In genomic region chr20:49179368-49180277, GRCh38 we compare ENCODE assay signal across 9 cellular contexts. TPM values are rescaled to one million over a fixed set of nuclear protein-coding genes. Genes with fewer than 3 reads are reported as not detected.
DNase-seq lines count a peak whose midpoint lies in the region; ATAC-seq, FAIRE-seq and TF ChIP-seq lines count a peak whose summit lies in the region.
"Had no signal": no experiment of that assay in that cellular context is flagged by ENCODE, and none has a peak within 500 bp of the region (broad histone marks: within the 10 kb centered on the region; RNA-seq: fewer than 3 reads in every experiment).

No MANE protein-coding gene starts in this region.

- peaks cover 8% of the 10 kb centered on the region for H3K36me3 Mint-ChIP-seq in activated naive CD8-positive, alpha-beta T cell treated with anti-CD3 and anti-CD28 coated beads, Interleukin-2, amount 10 ng/mL, durations not matched to agents 7 days and 5 days
- H3K36me3 Mint-ChIP-seq in naive thymus-derived CD4-positive, alpha-beta T cell = peaks cover 0 to 15% (median 4%) of the 10 kb centered on the region in 5 donors
- H3K36me3 Mint-ChIP-seq in chondrocyte (ENCODE audit: low read depth) = peaks cover 1% of the 10 kb centered on the region

- no peak for DNase-seq in GM12891 (ENCODE audit: insufficient read length, low spot score)
- DNase-seq in activated naive CD8-positive, alpha-beta T cell treated with anti-CD3 and anti-CD28 coated beads, Interleukin-2, amount 10 ng/mL, durations not matched to agents 7 days and 5 days = no peak
- DNase-seq in naive thymus-derived CD4-positive, alpha-beta T cell = no peak
- no peak for DNase-seq in H54 (ENCODE audit: insufficient read length, low spot score)
- DNase-seq in GM23248 = no peak
- no peak for DNase-seq in chondrocyte (ENCODE audit: low spot score)

- peaks cover 37% of the 10 kb centered on the region for H3K4me1 Mint-ChIP-seq in activated naive CD8-positive, alpha-beta T cell treated with anti-CD3 and anti-CD28 coated beads, Interleukin-2, amount 10 ng/mL, durations not matched to agents 7 days and 5 days
- peaks cover 40 to 72% (median 61%) of the 10 kb centered on the region in 7 donors for H3K4me1 Mint-ChIP-seq in naive thymus-derived CD4-positive, alpha-beta T cell
- H3K4me1 Mint-ChIP-seq in chondrocyte (ENCODE audit: low read depth) = peaks cover 35% of the 10 kb centered on the region

- H3K4me3 Mint-ChIP-seq in activated naive CD8-positive, alpha-beta T cell treated with anti-CD3 and anti-CD28 coated beads, Interleukin-2, amount 10 ng/mL, durations not matched to agents 7 days and 5 days = no peak overlapping the region
- peak overlapping the region in 7 of 10 donors; percentile 0 to 63 (median 48) for H3K4me3 Mint-ChIP-seq in naive thymus-derived CD4-positive, alpha-beta T cell
- H3K4me3 Mint-ChIP-seq in chondrocyte (ENCODE audit: unreplicated experiment) = no peak overlapping the region

- H3K9me3 Mint-ChIP-seq in activated naive CD8-positive, alpha-beta T cell treated with anti-CD3 and anti-CD28 coated beads, Interleukin-2, amount 10 ng/mL, durations not matched to agents 7 days and 5 days = no peaks in the 10 kb centered on the region
- no peaks in the 10 kb centered on the region for H3K9me3 Mint-ChIP-seq in naive thymus-derived CD4-positive, alpha-beta T cell
- no peaks in the 10 kb centered on the region for H3K9me3 Mint-ChIP-seq in chondrocyte (ENCODE audit: low read depth)

- peak; percentile 20; the same call in 1 of the 2 replicates for TF ChIP-seq POLR2A in GM12891 (IDR thresholded peaks at IDR 0.05; ENCODE audit: low read depth, low read length)
- no peak for TF ChIP-seq POLR2A in H54 (IDR thresholded peaks at IDR 0.05; ENCODE audit: low read depth, low read length)

- H3K27ac ChIP-seq in naive thymus-derived CD4-positive, alpha-beta T cell (ENCODE audit: low read depth, low read length) = no peak overlapping the region
- no peak overlapping the region for H3K27ac ChIP-seq in GM23248
- H3K27ac ChIP-seq: RWPE1 had no signal

- H3K27ac Mint-ChIP-seq in activated naive CD8-positive, alpha-beta T cell treated with anti-CD3 and anti-CD28 coated beads, Interleukin-2, amount 10 ng/mL, durations not matched to agents 7 days and 5 days = peak overlapping the region; percentile 78
- peak overlapping the region in 6 of 9 donors; percentile 7 to 67 (median 28) for H3K27ac Mint-ChIP-seq in naive thymus-derived CD4-positive, alpha-beta T cell
- no peak overlapping the region for H3K27ac Mint-ChIP-seq in chondrocyte (ENCODE audit: unreplicated experiment)

- POLR2A ChIA-PET in activated naive CD8-positive, alpha-beta T cell treated with anti-CD3 and anti-CD28 coated beads, Interleukin-2, amount 10 ng/mL, durations not matched to agents 7 days and 5 days (lab: Charles Lee) = interaction anchor here (0.7 to 2.1 kb wide), 6 partner anchors 8 to 134 kb away, joined by 3 to 9 read pairs (median 5); partner anchors contain the start of genes CSE1L and STAU1
- POLR2A ChIA-PET in naive thymus-derived CD4-positive, alpha-beta T cell (lab: Charles Lee) = interaction anchor here (0.6 to 2.0 kb wide), 3 partner anchors 8 to 1287 kb away, joined by 3 to 5 read pairs (median 3); partner anchors contain the start of gene STAU1

- no peaks in the 10 kb centered on the region for H3K9me3 ChIP-seq in naive thymus-derived CD4-positive, alpha-beta T cell (ENCODE audit: control insufficient read depth in 2 of 3, low read length in 3 of 3)
- no peaks in the 10 kb centered on the region for H3K9me3 ChIP-seq in GM23248 (ENCODE audit: low read depth)

- H3K4me1 ChIP-seq in naive thymus-derived CD4-positive, alpha-beta T cell (ENCODE audit: control insufficient read depth in 2 of 2, insufficient read depth in 2 of 2, low read length in 2 of 2) = peaks cover 14 to 29% of the 10 kb centered on the region in 2 donors
- H3K4me1 ChIP-seq in GM23248 (ENCODE audit: insufficient read depth) = no peaks in the 10 kb centered on the region

- H2AFZ ChIP-seq in GM23248 = no peak overlapping the region

- peaks cover 100% of the 10 kb centered on the region for H3K79me2 ChIP-seq in GM23248 (ENCODE audit: insufficient read depth)

- intact Hi-C loops in naive thymus-derived CD4-positive, alpha-beta T cell (cut with micrococcal nuclease) = no loop called here

- in situ Hi-C loops in GM23248 (cut with MboI) = no loop called here

- no peak overlapping the region for H3K9ac ChIP-seq in GM23248

- H3K4me3 ChIP-seq in naive thymus-derived CD4-positive, alpha-beta T cell (ENCODE audit: low read length) = no peak overlapping the region
- no peak overlapping the region for H3K4me3 ChIP-seq in GM23248

- H4K20me1 ChIP-seq in GM23248 (ENCODE audit: insufficient read depth) = peaks cover 24% of the 10 kb centered on the region

- H3K36me3 ChIP-seq in naive thymus-derived CD4-positive, alpha-beta T cell (ENCODE audit: control insufficient read depth in 2 of 3, insufficient read depth in 3 of 3, low read length in 3 of 3) = peaks cover 0 to 14% (median 0%) of the 10 kb centered on the region in 3 experiments
- peaks cover 6% of the 10 kb centered on the region; the same call in 1 of the 2 replicates for H3K36me3 ChIP-seq in GM23248 (ENCODE audit: low read depth)

- WGBS in GM23248 (ENCODE audit: low coverage in 1 of 2, low lambda C conversion rate in 2 of 2, missing lambda C conversion rate in 2 of 2), 2 experiments = 41 to 56% methylated on average over 1 of the region's 1 CpG

- peaks cover 12% of the 10 kb centered on the region; the same call in 1 of the 2 replicates for H3F3A ChIP-seq in GM23248 (ENCODE audit: insufficient read depth)

- CTCF ChIA-PET in naive thymus-derived CD4-positive, alpha-beta T cell (lab: Charles Lee) = interaction anchor here (0.6 to 1.8 kb wide), 4 partner anchors 13 to 116 kb away, joined by 3 to 9 read pairs (median 4); no protein-coding TSS in a partner anchor

- no peaks in the 10 kb centered on the region for H3K27me3 ChIP-seq in naive thymus-derived CD4-positive, alpha-beta T cell (ENCODE audit: control insufficient read depth in 2 of 2, insufficient read depth in 2 of 2, low read length in 2 of 2)
- H3K27me3 ChIP-seq in GM23248 (replicated peaks; ENCODE audit: insufficient read depth) = no peaks in the 10 kb centered on the region

- H3K27me3 Mint-ChIP-seq in activated naive CD8-positive, alpha-beta T cell treated with anti-CD3 and anti-CD28 coated beads, Interleukin-2, amount 10 ng/mL, durations not matched to agents 7 days and 5 days = no peaks in the 10 kb centered on the region
- H3K27me3 Mint-ChIP-seq in naive thymus-derived CD4-positive, alpha-beta T cell = no peaks in the 10 kb centered on the region
- no peaks in the 10 kb centered on the region for H3K27me3 Mint-ChIP-seq in chondrocyte (ENCODE audit: low read depth)

- no peaks in the 10 kb centered on the region for H3K9me2 ChIP-seq in GM23248 (ENCODE audit: insufficient read depth)

- no peak overlapping the region for H3K4me2 ChIP-seq in GM23248 (ENCODE audit: unreplicated experiment)

- TF ChIP-seq CTCF in chondrocyte (IDR thresholded peaks at IDR 0.05) = no peak

- ATAC-seq in HG02678 (IDR thresholded peaks at IDR 0.05; ENCODE audit: unreplicated experiment) = peak; percentile 68
- no peak for ATAC-seq in activated naive CD8-positive, alpha-beta T cell treated with anti-CD3 and anti-CD28 coated beads, Interleukin-2, amount 10 ng/mL, durations not matched to agents 7 days and 5 days (ENCODE audit: low read depth)
- ATAC-seq in naive thymus-derived CD4-positive, alpha-beta T cell = no peak
- ATAC-seq in HG03520 (IDR thresholded peaks at IDR 0.05; ENCODE audit: unreplicated experiment) = no peak

- FAIRE-seq in GM12891 (lab: Jason Lieb, UNC) (peak; percentile 38), H54 (lab: Jason Lieb, UNC) (no peak)

TF ChIP-seq in GM12891, 5 proteins besides CTCF, POLR2A, EP300 and RAD21:
- no peak for TF ChIP-seq TAF1 (IDR thresholded peaks at IDR 0.05; ENCODE audit: low read depth, low read length)
- no peak for TF ChIP-seq SPI1 (IDR thresholded peaks at IDR 0.05; ENCODE audit: low read depth, low read length)
- no peak for TF ChIP-seq PAX5 (IDR thresholded peaks at IDR 0.05; ENCODE audit: insufficient read depth, low read length, severe bottlenecking)
- no peak for TF ChIP-seq POLR2AphosphoS5 (IDR thresholded peaks at IDR 0.05; ENCODE audit: low read depth, low read length)
- no peak for TF ChIP-seq POU2F2 (IDR thresholded peaks at IDR 0.05; ENCODE audit: low read depth, low read length)

RNA-seq across cellular contexts. Expression of gene STAU1, which starts 8.5 kb away (rescaled TPM):
- polyA plus RNA-seq in GM12891 (2012; ENCODE audit: low read depth, missing spikeins) = 35.3 TPM
- total RNA-seq in activated naive CD8-positive, alpha-beta T cell treated with anti-CD3 and anti-CD28 coated beads, Interleukin-2, amount 10 ng/mL, durations not matched to agents 7 days and 5 days = 10 to 100 TPM; 52.5 to 54.2 TPM
- total RNA-seq in naive thymus-derived CD4-positive, alpha-beta T cell = 10 to 100 TPM; 42.8 to 56.3 (median 48.7) TPM
- polyA plus RNA-seq in naive thymus-derived CD4-positive, alpha-beta T cell = 10 to 100 TPM; 35.8 to 42.8 TPM
- total RNA-seq in GM23248 (2014; rRNA removed; shearing (Covaris generic)) = 49.1 and 59.4 TPM in 2 replicates
- polyA plus RNA-seq in GM23248 (2016; fragmentation: Nextera tagmentation; extraction: Ambion mirVana) = 76.2 and 78.2 TPM in 2 replicates
- total RNA-seq in chondrocyte = 76.8 to 77.6 TPM (median 77.2 TPM) in 3 replicates

RNA-seq across cellular contexts. Expression of gene DDX27, which starts 39.6 kb away (rescaled TPM):
- polyA plus RNA-seq in GM12891 (2012; ENCODE audit: low read depth, missing spikeins) = 35.6 TPM
- 10 to 100 TPM; 46.1 to 47.6 TPM for total RNA-seq in activated naive CD8-positive, alpha-beta T cell treated with anti-CD3 and anti-CD28 coated beads, Interleukin-2, amount 10 ng/mL, durations not matched to agents 7 days and 5 days
- 10 to 100 TPM; 43.4 to 94.1 (median 65.7) TPM for total RNA-seq in naive thymus-derived CD4-positive, alpha-beta T cell
- 10 to 100 TPM; 35.6 to 67.6 TPM for polyA plus RNA-seq in naive thymus-derived CD4-positive, alpha-beta T cell
- total RNA-seq in GM23248 (2014; rRNA removed; shearing (Covaris generic)) = 24.2 and 25.3 TPM in 2 replicates
- polyA plus RNA-seq in GM23248 (2016; fragmentation: Nextera tagmentation; extraction: Ambion mirVana) = 35.6 and 36.3 TPM in 2 replicates
- total RNA-seq in chondrocyte = 23.3 to 25.9 TPM (median 23.7 TPM) in 3 replicates

Comparison
In these comparisons a context has a peak if more than half of its experiments do, and no peak if none do; other contexts are left out.
1. H3K4me3 Mint-ChIP-seq: peak in naive thymus-derived CD4-positive, alpha-beta T cell (7 of 10); none in activated naive CD8-positive, alpha-beta T cell treated with anti-CD3 and anti-CD28 coated beads, Interleukin-2, amount 10 ng/mL, durations not matched to agents 7 days and 5 days (single experiment) and chondrocyte (single experiment).